7 cellular contexts compared by ENCODE assay signal in the genomic region with DNA sequence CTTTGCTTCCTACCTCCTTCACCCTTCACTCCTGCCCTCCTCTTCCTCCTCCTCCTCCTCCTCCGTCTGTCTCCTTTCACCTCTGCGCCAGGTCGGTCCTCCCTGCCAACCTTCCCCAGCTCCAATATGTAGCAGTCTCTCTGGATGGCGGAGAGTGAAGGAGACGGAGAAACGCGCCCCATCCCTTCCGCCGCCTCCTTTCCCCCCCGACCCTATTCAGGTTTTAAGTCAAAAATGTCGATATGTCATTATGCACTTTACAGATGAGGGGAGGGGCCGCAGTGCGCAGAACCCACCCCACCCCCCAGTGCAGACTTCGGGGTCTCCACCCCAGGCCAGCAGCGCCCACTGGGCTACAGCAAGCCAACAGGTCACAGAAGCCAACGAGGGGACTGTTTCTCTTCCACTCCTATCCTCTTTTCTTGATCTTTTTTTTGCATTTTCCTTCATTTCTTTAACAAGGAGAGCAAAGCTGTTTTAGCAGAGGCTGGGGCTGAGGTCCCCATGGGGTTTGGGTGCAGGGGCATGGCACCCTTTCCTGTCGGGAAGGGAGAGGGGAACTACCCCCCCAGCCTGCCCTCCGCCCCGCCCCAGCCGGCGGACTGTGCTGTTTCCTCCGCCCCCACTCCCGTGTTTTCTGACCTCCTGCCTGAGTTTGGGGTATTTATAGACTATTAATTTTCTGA. TPM values are rescaled to one million over a fixed set of nuclear protein-coding genes. Genes with fewer than 3 reads are reported as not detected.
A peak's percentile ranks its signal among the peaks of the same experiment; 100 is the strongest.
DNase-seq lines count a peak whose midpoint lies in the region; ATAC-seq and TF ChIP-seq lines count a peak whose summit lies in the region.

No MANE protein-coding gene starts in this region.

- peaks cover 3% of the 10 kb centered on the region; the same call in 1 of the 2 replicates for H4K20me1 ChIP-seq in HCT116 (ENCODE audit: insufficient read depth)

- H3K4me1 ChIP-seq in HCT116 (ENCODE audit: control insufficient read depth in 1 of 2, insufficient read depth in 2 of 2, low read length in 2 of 2) (peaks cover 42 to 94% of the 10 kb centered on the region in 2 experiments), right lobe of liver (peaks cover 5 to 88% (median 37%) of the 10 kb centered on the region in 4 donors)

- RAD21 ChIA-PET in HCT116 (lab: Charles Lee; ENCODE audit: low non-redundant PET in 1 of 2, low total read pairs in 2 of 2, uncharacterized antibody in 2 of 2, unreplicated experiment in 2 of 2) = interaction anchor here in 1 of 2 experiments (1.0 kb wide), 1 partner anchor 9 kb away, joined by 6 read pairs; no protein-coding TSS in a partner anchor

- peak overlapping the region; percentile 76 for H3K4me2 ChIP-seq in HCT116 (ENCODE audit: low read length)

- H3K4me1 Mint-ChIP-seq in activated T-helper 17 cell treated with anti-CD3 and anti-CD28 coated beads, Interleukin-2, amount 50 U/mL, for 72 hours = peaks cover 9% of the 10 kb centered on the region

- H3K4me3 Mint-ChIP-seq in activated T-helper 17 cell treated with anti-CD3 and anti-CD28 coated beads, Interleukin-2, amount 50 U/mL, for 72 hours = peak overlapping the region; percentile 93

- H3K9me2 ChIP-seq in HCT116 (ENCODE audit: insufficient read depth) = no peaks in the 10 kb centered on the region

- intact Hi-C loops in HCT116 (cut with micrococcal nuclease) = no loop called here
- intact Hi-C loops in right lobe of liver (cut with DNase I) = no loop called here

- peaks cover 74% of the 10 kb centered on the region for H3K36me3 Mint-ChIP-seq in activated T-helper 17 cell treated with anti-CD3 and anti-CD28 coated beads, Interleukin-2, amount 50 U/mL, for 72 hours (ENCODE audit: low read depth)

- no peak for TF ChIP-seq RAD21 in HCT116 (IDR thresholded peaks at IDR 0.05; ENCODE audit: low read depth)

- peaks cover 64% of the 10 kb centered on the region for H3K79me2 ChIP-seq in HCT116 (ENCODE audit: insufficient read depth, low read length)

- CTCF ChIA-PET in HCT116 (lab: Charles Lee) = interaction anchor here (1.9 kb wide), 1 partner anchor 8 kb away, joined by 8 read pairs; no protein-coding TSS in a partner anchor

- H3K27me3 ChIP-seq in HCT116 (ENCODE audit: insufficient read depth, low read length) (no peaks in the 10 kb centered on the region), right lobe of liver (no peaks in the 10 kb centered on the region)

- H2AFZ ChIP-seq in HCT116 (ENCODE audit: low read depth, low read length, poor library complexity, severe bottlenecking) = no peak overlapping the region

- H3K27ac ChIP-seq in HCT116 (ENCODE audit: low read depth, low read length) (peak overlapping the region; percentile 90), right lobe of liver (peak overlapping the region in 2 of 3 donors; percentile 33 to 92), substantia nigra (ENCODE audit: low read depth, low read length, poor library complexity, severe bottlenecking) (peak overlapping the region; percentile 37)

- H3K27ac Mint-ChIP-seq in activated T-helper 17 cell treated with anti-CD3 and anti-CD28 coated beads, Interleukin-2, amount 50 U/mL, for 72 hours = peak overlapping the region; percentile 85

- no peaks in the 10 kb centered on the region for H3K27me3 Mint-ChIP-seq in activated T-helper 17 cell treated with anti-CD3 and anti-CD28 coated beads, Interleukin-2, amount 50 U/mL, for 72 hours

- DNase-seq in HCT116 (ENCODE audit: low read depth, low spot score) (no peak), right lobe of liver (no peak), substantia nigra (lab: John Stamatoyannopoulos, UW) (no peak), GF-D8 (lab: John Stamatoyannopoulos, UW) (no peak), NCI-H2171 treated with DMSO at 0.1 percent for 48 hours (lab: John Stamatoyannopoulos, UW) (no peak)

- TF ChIP-seq POLR2A in HCT116 (IDR thresholded peaks at IDR 0.05; ENCODE audit: borderline replicate concordance, extremely low read depth, insufficient read depth, insufficient read length) (no peak), right lobe of liver (IDR thresholded peaks at IDR 0.05) (peak; percentile 5)

- no peaks in the 10 kb centered on the region for H3K9me3 Mint-ChIP-seq in activated T-helper 17 cell treated with anti-CD3 and anti-CD28 coated beads, Interleukin-2, amount 50 U/mL, for 72 hours

- H3K36me3 ChIP-seq in HCT116 (ENCODE audit: control insufficient read depth in 1 of 2, insufficient read depth in 2 of 2, low read length in 2 of 2) (peaks cover 24 to 43% of the 10 kb centered on the region in 2 experiments), right lobe of liver (peaks cover 17 to 43% (median 28%) of the 10 kb centered on the region in 4 donors)

- TF ChIP-seq CTCF in HCT116 (IDR thresholded peaks at IDR 0.05 in 2 of 3, conservative IDR thresholded peaks at IDR 0.05 in 1 of 3; ENCODE audit: borderline replicate concordance in 1 of 3, insufficient read depth in 1 of 3, low read depth in 2 of 3, low read length in 2 of 3) (no peak), right lobe of liver (IDR thresholded peaks at IDR 0.05) (no peak)

- BruUV-seq in HCT116 (replicated peaks; lab: Mats Ljungman, UMichigan) = no TSS peak

- peak overlapping the region; percentile 65 for H3K9ac ChIP-seq in HCT116 (ENCODE audit: low read length)

- H3K9me3 ChIP-seq in HCT116 (ENCODE audit: control insufficient read depth in 1 of 2, insufficient read depth in 1 of 2, low read depth in 1 of 2, low read length in 2 of 2) (no peaks in the 10 kb centered on the region), right lobe of liver (no peaks in the 10 kb centered on the region)

- ATAC-seq in HCT116 = no peak
- ATAC-seq in activated T-helper 17 cell treated with anti-CD3 and anti-CD28 coated beads, Interleukin-2, amount 50 U/mL, for 72 hours (replicated peaks) = no peak
- ATAC-seq in right lobe of liver = no peak
- no peak for ATAC-seq in HG03565 (IDR thresholded peaks at IDR 0.05; ENCODE audit: unreplicated experiment)

- POLR2A ChIA-PET in HCT116 (lab: Charles Lee) = interaction anchor here (2.1 to 4.4 kb wide), 2 partner anchors 8 to 12 kb away, joined by 12 to 54 read pairs; a partner anchor contains a TSS

- 65% methylated on average over 20 of the region's 23 CpGs for WGBS in right lobe of liver (ENCODE audit: insufficient coverage, low coverage, low lambda C conversion rate, missing lambda C conversion rate)

- H3K4me3 ChIP-seq in HCT116 (replicated peaks in 1 of 2; ENCODE audit: low read depth in 1 of 2, low read length in 2 of 2) (no peak overlapping the region), right lobe of liver (no peak overlapping the region)

TF ChIP-seq in HCT116, 20 proteins besides CTCF, POLR2A, EP300 and RAD21 (continues in another document):
- TF ChIP-seq SIN3A (IDR thresholded peaks at IDR 0.05; ENCODE audit: low read depth) = no peak
- TF ChIP-seq POLR2AphosphoS5 (IDR thresholded peaks at IDR 0.05; ENCODE audit: low read depth, low read length) = no peak
- TF ChIP-seq SP1 (IDR thresholded peaks at IDR 0.05; ENCODE audit: low read depth) = no peak
- TF ChIP-seq, protein P1, sequence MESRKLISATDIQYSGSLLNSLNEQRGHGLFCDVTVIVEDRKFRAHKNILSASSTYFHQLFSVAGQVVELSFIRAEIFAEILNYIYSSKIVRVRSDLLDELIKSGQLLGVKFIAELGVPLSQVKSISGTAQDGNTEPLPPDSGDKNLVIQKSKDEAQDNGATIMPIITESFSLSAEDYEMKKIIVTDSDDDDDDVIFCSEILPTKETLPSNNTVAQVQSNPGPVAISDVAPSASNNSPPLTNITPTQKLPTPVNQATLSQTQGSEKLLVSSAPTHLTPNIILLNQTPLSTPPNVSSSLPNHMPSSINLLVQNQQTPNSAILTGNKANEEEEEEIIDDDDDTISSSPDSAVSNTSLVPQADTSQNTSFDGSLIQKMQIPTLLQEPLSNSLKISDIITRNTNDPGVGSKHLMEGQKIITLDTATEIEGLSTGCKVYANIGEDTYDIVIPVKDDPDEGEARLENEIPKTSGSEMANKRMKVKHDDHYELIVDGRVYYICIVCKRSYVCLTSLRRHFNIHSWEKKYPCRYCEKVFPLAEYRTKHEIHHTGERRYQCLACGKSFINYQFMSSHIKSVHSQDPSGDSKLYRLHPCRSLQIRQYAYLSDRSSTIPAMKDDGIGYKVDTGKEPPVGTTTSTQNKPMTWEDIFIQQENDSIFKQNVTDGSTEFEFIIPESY (IDR thresholded peaks at IDR 0.05; ENCODE audit: extremely low read depth, insufficient replicate concordance, low read length) = no peak
- TF ChIP-seq TCF7L2 (IDR thresholded peaks at IDR 0.05; ENCODE audit: borderline replicate concordance, extremely low read depth, insufficient read depth, insufficient read length) = no peak
- TF ChIP-seq YY1 (IDR thresholded peaks at IDR 0.05; ENCODE audit: extremely low read depth, insufficient replicate concordance, low read depth, low read length) = no peak
- TF ChIP-seq EZH2phosphoT487 (IDR thresholded peaks at IDR 0.05; ENCODE audit: borderline replicate concordance) = no peak
- TF ChIP-seq ZNF274 (IDR thresholded peaks at IDR 0.05; ENCODE audit: low read depth, low read length) = no peak
- no peak for TF ChIP-seq CEBPB (IDR thresholded peaks at IDR 0.05; ENCODE audit: low read depth)
- no peak for TF ChIP-seq SRF (IDR thresholded peaks at IDR 0.05; ENCODE audit: low read depth)

RNA-seq across cellular contexts. Expression of a gene that starts 9.2 kb away (rescaled TPM):
- total RNA-seq in HCT116 (2021; ENCODE audit: unreplicated experiment) = 146 TPM
- 63.2 and 79.4 TPM in 2 replicates for polyA plus RNA-seq in HCT116 (2012)
- total RNA-seq in activated T-helper 17 cell treated with anti-CD3 and anti-CD28 coated beads, Interleukin-2, amount 50 U/mL, for 72 hours = 10 to 100 TPM; 51.4 to 56.8 TPM
- 10 to 100 TPM; 22.3 to 55.1 (median 29.3) TPM for total RNA-seq in right lobe of liver

RNA-seq across cellular contexts. Expression of a gene that starts 11.5 kb away (rescaled TPM):
- 276 TPM for total RNA-seq in HCT116 (2021; ENCODE audit: unreplicated experiment)
- 398 and 405 TPM in 2 replicates for polyA plus RNA-seq in HCT116 (2012)
- total RNA-seq in activated T-helper 17 cell treated with anti-CD3 and anti-CD28 coated beads, Interleukin-2, amount 50 U/mL, for 72 hours = 100 to 1,000 TPM; 150 to 172 TPM
- total RNA-seq in right lobe of liver = 100 to 1,000 TPM in 2 of 6 experiments, 10 to 100 TPM in 4; 69.2 to 111 (median 89.5) TPM

RNA-seq across cellular contexts. Expression of a gene that starts 16.1 kb away (rescaled TPM):
- total RNA-seq in HCT116 (2021; ENCODE audit: unreplicated experiment) (428 TPM), right lobe of liver (100 to 1,000 TPM in 5 of 6 experiments, 10 to 100 TPM in 1; 98.1 to 240 (median 137) TPM)
- 468 and 508 TPM in 2 replicates for polyA plus RNA-seq in HCT116 (2012)
- total RNA-seq in activated T-helper 17 cell treated with anti-CD3 and anti-CD28 coated beads, Interleukin-2, amount 50 U/mL, for 72 hours = 100 to 1,000 TPM; 148 to 210 TPM

RNA-seq across cellular contexts. Expression of a gene that starts 17.7 kb away (rescaled TPM):
- total RNA-seq in HCT116 (2021; ENCODE audit: unreplicated experiment) = 77.1 TPM
- 87.0 and 88.0 TPM in 2 replicates for polyA plus RNA-seq in HCT116 (2012)
- total RNA-seq in activated T-helper 17 cell treated with anti-CD3 and anti-CD28 coated beads, Interleukin-2, amount 50 U/mL, for 72 hours = 10 to 100 TPM; 52.9 to 85.9 TPM
- 100 to 1,000 TPM in 1 of 6 experiments, 10 to 100 TPM in 5; 34.0 to 103 (median 43.8) TPM for total RNA-seq in right lobe of liver

RNA-seq across cellular contexts. Expression of a gene that starts 19.8 kb away (rescaled TPM):
- total RNA-seq in HCT116 (2021; ENCODE audit: unreplicated experiment) (23.8 TPM), right lobe of liver (under 1 TPM; 0.15 to 0.62 (median 0.31) TPM)
- polyA plus RNA-seq in HCT116 (2012) = 11.1 and 11.8 TPM in 2 replicates
- 1 to 10 TPM in 1 of 2 donors, under 1 TPM in 1; 0.77 to 1.4 TPM for total RNA-seq in activated T-helper 17 cell treated with anti-CD3 and anti-CD28 coated beads, Interleukin-2, amount 50 U/mL, for 72 hours

Comparison
In these comparisons a context has a peak if more than half of its experiments do, and no peak if none do; other contexts are left out.
1. H3K27ac ChIP-seq: peak in every context shown above with its lines; median percentile 90 in HCT116; 62 in right lobe of liver; 37 in substantia nigra.